ENCODE assay signal across 8 cellular contexts in the genomic region with DNA sequence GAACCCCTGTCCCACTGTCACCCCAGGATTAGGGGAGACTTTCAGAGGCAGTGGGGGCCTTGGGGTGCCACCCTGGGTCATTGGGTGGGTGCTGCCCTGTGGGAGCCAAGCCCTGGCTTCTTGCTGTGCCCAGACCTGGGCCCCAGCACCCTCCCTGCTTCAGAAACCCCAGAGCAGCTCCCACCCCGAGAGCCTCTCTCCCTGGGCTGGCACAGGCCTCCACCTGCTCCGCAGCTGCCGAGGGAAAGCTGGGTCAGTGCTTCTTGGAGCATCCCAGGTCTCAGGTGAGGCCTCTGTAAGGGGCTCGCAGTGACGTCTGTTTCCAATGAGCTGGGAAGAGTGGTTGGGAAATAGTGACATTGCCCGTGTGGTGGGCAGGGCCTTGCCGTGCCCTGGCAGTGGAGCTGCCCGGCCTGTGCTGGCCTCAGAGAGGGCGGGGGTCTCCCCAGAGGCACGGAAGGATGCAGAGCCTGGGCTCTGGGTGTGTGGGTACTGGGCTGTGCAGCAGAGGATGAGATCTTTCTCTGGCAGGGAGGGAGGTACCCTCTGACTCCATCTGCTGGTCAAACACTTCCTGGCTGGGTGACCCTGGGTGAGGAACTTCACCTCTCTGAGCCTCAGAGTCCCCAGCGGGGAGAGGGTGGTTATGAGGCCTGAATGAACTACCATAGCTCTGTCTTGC. TPM values are rescaled to one million over a fixed set of nuclear protein-coding genes. Genes with fewer than 3 reads are reported as not detected.
DNase-seq lines count a peak whose midpoint lies in the region; ATAC-seq, FAIRE-seq and TF ChIP-seq lines count a peak whose summit lies in the region.

No MANE protein-coding gene starts in this region.

- H3K27me3 ChIP-seq in BLaER1 treated with 17β-estradiol and CSF1 and Interleukin-3, amounts not matched to agents 10 nM and 100 nM, result peaks cover 0 to 8% (median 0%) of the 10 kb centered on the region in 11 experiments; a peak in 2 of 22 replicates
- H3K27me3 ChIP-seq in brain microvascular endothelial cell (replicated peaks), result no peaks in the 10 kb centered on the region
- no peaks in the 10 kb centered on the region for H3K27me3 ChIP-seq in mesendoderm (ENCODE audit: insufficient read depth, low read length, poor library complexity)
- H3K27me3 ChIP-seq in spleen (replicated peaks in 1 of 7), result peaks cover 0 to 3% (median 0%) of the 10 kb centered on the region in 7 donors

- no peak overlapping the region for H3K56ac ChIP-seq in mesendoderm (ENCODE audit: low read length)

- no peaks in the 10 kb centered on the region for H3K79me1 ChIP-seq in mesendoderm (ENCODE audit: low read length)

- H3K23ac ChIP-seq in mesendoderm (ENCODE audit: low read length), result no peak overlapping the region

- CTCF ChIA-PET in HEK293 (lab: Yijun Ruan, JAX), result interaction anchor here (0.5 to 3.8 kb wide), 10 partner anchors 8 to 179 kb away, joined by 3 to 17 read pairs (median 4); no protein-coding TSS in a partner anchor

- POLR2A ChIA-PET in HEK293 (lab: Yijun Ruan, JAX), result interaction anchor here (0.5 to 1.5 kb wide), 3 partner anchors 20 to 273 kb away, joined by 3 to 5 read pairs (median 3); no protein-coding TSS in a partner anchor

- H3K27ac ChIP-seq in BLaER1 treated with 17β-estradiol and CSF1 and Interleukin-3, amounts not matched to agents 10 nM and 100 nM, result peak overlapping the region in 8 of 11 experiments; percentile 7 to 62 (median 32); a peak in 10 of 22 replicates
- H3K27ac ChIP-seq in HEK293 (ENCODE audit: extremely low read depth, low read depth, low read length) (no peak overlapping the region), brain microvascular endothelial cell (no peak overlapping the region), mesendoderm (ENCODE audit: low read depth, low read length) (no peak overlapping the region), spleen (no peak overlapping the region)

- no CpG with 5 or more reads among the region's 11 CpGs for WGBS in mesendoderm (ENCODE audit: extremely low coverage, insufficient coverage, low lambda C conversion rate)
- WGBS in spleen, 5 donors, result 67 to 90% (median 78%) methylated on average over 3 to 11 of the region's 11 CpGs

- H3K4me3 ChIP-seq in BLaER1 treated with 17β-estradiol and CSF1 and Interleukin-3, amounts not matched to agents 10 nM and 100 nM, result 0 out of 20 replicates have a peak overlapping the region, but pooled peaks of 1 of the 10 experiments have one; percentile 6
- no peak overlapping the region for H3K4me3 ChIP-seq in HEK293 (ENCODE audit: low read depth, low read length)
- no peak overlapping the region for H3K4me3 ChIP-seq in brain microvascular endothelial cell (ENCODE audit: low read depth, low read length)
- H3K4me3 ChIP-seq in mesendoderm (ENCODE audit: low read length), result no peak overlapping the region
- no peak overlapping the region for H3K4me3 ChIP-seq in spleen

- H2BK5ac ChIP-seq in mesendoderm (ENCODE audit: low read length), result no peak overlapping the region

- no peak overlapping the region for H4K5ac ChIP-seq in mesendoderm (ENCODE audit: low read length)

- H3K4me1 ChIP-seq in BLaER1 treated with 17β-estradiol and CSF1 and Interleukin-3, amounts not matched to agents 10 nM and 100 nM, result peaks cover 56 to 98% (median 93%) of the 10 kb centered on the region in 10 experiments
- H3K4me1 ChIP-seq in HEK293 (ENCODE audit: control insufficient read depth, insufficient read depth, low read length) (peaks cover 6% of the 10 kb centered on the region), mesendoderm (ENCODE audit: control insufficient read depth, low read depth, low read length) (no peaks in the 10 kb centered on the region), spleen (peaks cover 8 to 48% (median 30%) of the 10 kb centered on the region in 6 donors)

- H3K79me2 ChIP-seq in mesendoderm (ENCODE audit: control insufficient read depth, insufficient read depth, low read length), result no peaks in the 10 kb centered on the region

- H3K36me3 ChIP-seq in BLaER1 treated with 17β-estradiol and CSF1 and Interleukin-3, amounts not matched to agents 10 nM and 100 nM, result peaks cover 28 to 71% (median 52%) of the 10 kb centered on the region in 11 experiments
- H3K36me3 ChIP-seq in HEK293 (ENCODE audit: control insufficient read depth in 2 of 2, insufficient read depth in 1 of 2, low read length in 2 of 2) (peaks cover 6 to 83% of the 10 kb centered on the region in 2 experiments), brain microvascular endothelial cell (replicated peaks) (peaks cover 68% of the 10 kb centered on the region), mesendoderm (ENCODE audit: control insufficient read depth, insufficient read depth, low read length) (peaks cover 7% of the 10 kb centered on the region), spleen (peaks cover 0 to 77% (median 43%) of the 10 kb centered on the region in 6 donors)

- peak overlapping the region; percentile 14 to 98 (median 76) for H3K4me2 ChIP-seq in BLaER1 treated with 17β-estradiol and CSF1 and Interleukin-3, amounts not matched to agents 10 nM and 100 nM
- H3K4me2 ChIP-seq in mesendoderm (ENCODE audit: low read length), result no peak overlapping the region

- H3K18ac ChIP-seq in mesendoderm (ENCODE audit: low read length), result no peak overlapping the region

- no peak overlapping the region for H4K8ac ChIP-seq in mesendoderm (ENCODE audit: low read depth, low read length)

- no peak for TF ChIP-seq POLR2A in spleen (IDR thresholded peaks at IDR 0.05)

- H2BK15ac ChIP-seq in mesendoderm (replicated peaks; ENCODE audit: low read depth), result no peak overlapping the region

- no peak for ATAC-seq in HG03135 (IDR thresholded peaks at IDR 0.05; ENCODE audit: unreplicated experiment)
- no peak for ATAC-seq in GM19463 (IDR thresholded peaks at IDR 0.05; ENCODE audit: unreplicated experiment)

- H2AK5ac ChIP-seq in mesendoderm (ENCODE audit: low read length), result no peak overlapping the region

- intact Hi-C loops in spleen (cut with DNase I; ENCODE audit: low total_unique reads), result no loop called here

- no peak overlapping the region for H3K4ac ChIP-seq in mesendoderm (ENCODE audit: low read depth, low read length)

- FAIRE-seq in HTR-8/SVneo (lab: Jason Lieb, UNC), result no peak

- TF ChIP-seq CTCF in HEK293 (tag by site-specific recombination; IDR thresholded peaks at IDR 0.05), result peak; percentile 71
- peak; percentile 77 for TF ChIP-seq CTCF in brain microvascular endothelial cell (IDR thresholded peaks at IDR 0.05; ENCODE audit: low read depth, low read length, missing control alignments)
- peak in 5 of 11 experiments; percentile 32 to 52 (median 35) for TF ChIP-seq CTCF in spleen (IDR thresholded peaks at IDR 0.05 in 8 of 11, conservative IDR thresholded peaks at IDR 0.05 in 3 of 11)

- H2BK120ac ChIP-seq in mesendoderm (ENCODE audit: low read depth, low read length), result no peak overlapping the region

- in situ Hi-C loops in brain microvascular endothelial cell (cut with HindIII; ENCODE audit: low pct_ligation_motif_present, low sequenced_read_pairs), result no loop called here

- peak overlapping the region in 9 of 11 experiments; percentile 10 to 65 (median 39); a peak in 13 of 22 replicates for H3K9ac ChIP-seq in BLaER1 treated with 17β-estradiol and CSF1 and Interleukin-3, amounts not matched to agents 10 nM and 100 nM
- no peak overlapping the region for H3K9ac ChIP-seq in mesendoderm (ENCODE audit: low read length)

- H3K9me3 ChIP-seq in BLaER1 treated with 17β-estradiol and CSF1 and Interleukin-3, amounts not matched to agents 10 nM and 100 nM (replicated peaks in 1 of 11), result no peaks in the 10 kb centered on the region
- H3K9me3 ChIP-seq in HEK293 (ENCODE audit: control insufficient read depth, insufficient read depth, low read depth, low read length) (no peaks in the 10 kb centered on the region), spleen (no peaks in the 10 kb centered on the region)

- peaks cover 0 to 83% (median 61%) of the 10 kb centered on the region in 11 experiments; a peak in 21 of 22 replicates for H4K20me1 ChIP-seq in BLaER1 treated with 17β-estradiol and CSF1 and Interleukin-3, amounts not matched to agents 10 nM and 100 nM

- no peak for DNase-seq in brain microvascular endothelial cell
- DNase-seq in mesendoderm, result peak; percentile 56
- no peak for DNase-seq in HTR-8/SVneo (ENCODE audit: insufficient read length, low spot score)
- no peak for DNase-seq in spleen

TF ChIP-seq in HEK293, 187 proteins besides CTCF, POLR2A, EP300 and RAD21 (continues in another document):
- TF ChIP-seq HOXD13 (CRISPR knock-in tag; IDR thresholded peaks at IDR 0.05; ENCODE audit: borderline replicate concordance) (no peak), ZNF354C (tag by site-specific recombination; IDR thresholded peaks at IDR 0.05; ENCODE audit: borderline replicate concordance, low read depth) (no peak), RBAK (tag by site-specific recombination; IDR thresholded peaks at IDR 0.05) (no peak), KLF10 (tag by site-specific recombination; IDR thresholded peaks at IDR 0.05) (no peak)
- TF ChIP-seq, protein P1, sequence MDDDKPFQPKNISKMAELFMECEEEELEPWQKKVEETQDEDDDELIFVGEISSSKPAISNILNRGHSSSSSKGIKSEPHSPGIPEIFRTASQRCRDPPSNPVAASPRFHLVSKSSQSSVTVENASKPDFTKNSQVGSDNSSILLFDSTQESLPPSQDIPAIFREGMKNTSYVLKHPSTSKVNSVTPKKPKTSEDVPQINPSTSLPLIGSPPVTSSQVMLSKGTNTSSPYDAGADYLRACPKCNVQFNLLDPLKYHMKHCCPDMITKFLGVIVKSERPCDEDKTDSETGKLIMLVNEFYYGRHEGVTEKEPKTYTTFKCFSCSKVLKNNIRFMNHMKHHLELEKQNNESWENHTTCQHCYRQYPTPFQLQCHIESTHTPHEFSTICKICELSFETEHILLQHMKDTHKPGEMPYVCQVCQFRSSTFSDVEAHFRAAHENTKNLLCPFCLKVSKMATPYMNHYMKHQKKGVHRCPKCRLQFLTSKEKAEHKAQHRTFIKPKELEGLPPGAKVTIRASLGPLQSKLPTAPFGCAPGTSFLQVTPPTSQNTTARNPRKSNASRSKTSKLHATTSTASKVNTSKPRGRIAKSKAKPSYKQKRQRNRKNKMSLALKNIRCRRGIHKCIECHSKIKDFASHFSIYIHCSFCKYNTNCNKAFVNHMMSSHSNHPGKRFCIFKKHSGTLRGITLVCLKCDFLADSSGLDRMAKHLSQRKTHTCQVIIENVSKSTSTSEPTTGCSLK (tag by site-specific recombination; IDR thresholded peaks at IDR 0.05), result no peak

RNA-seq across cellular contexts. Expression of a gene that starts 23.0 kb away (rescaled TPM):
- polyA plus RNA-seq in mesendoderm (2013, experiment 1 of 2), result 0.31 TPM
- polyA plus RNA-seq in mesendoderm (2013, experiment 2 of 2), result 0.41 TPM
- total RNA-seq in spleen, result not detected
- polyA plus RNA-seq in spleen, result under 1 TPM; 0.04 to 0.16 (median 0.05) TPM

RNA-seq across cellular contexts. Expression of a gene that starts 23.1 kb away (rescaled TPM):
- 235 TPM for polyA plus RNA-seq in mesendoderm (2013, experiment 1 of 2)
- 238 TPM for polyA plus RNA-seq in mesendoderm (2013, experiment 2 of 2)
- 10 to 100 TPM; 28.0 to 68.3 (median 35.5) TPM for total RNA-seq in spleen
- polyA plus RNA-seq in spleen, result 100 to 1,000 TPM in 1 of 3 donors, 10 to 100 TPM in 2; 82.1 to 111 (median 88.9) TPM

RNA-seq across cellular contexts. Expression of a gene that starts 24.3 kb away (rescaled TPM):
- polyA plus RNA-seq in mesendoderm (2013, experiment 1 of 2), result 24.9 TPM
- 25.2 TPM for polyA plus RNA-seq in mesendoderm (2013, experiment 2 of 2)
- 10 to 100 TPM; 15.7 to 29.4 (median 21.8) TPM for total RNA-seq in spleen
- 10 to 100 TPM in 1 of 3 donors, 1 to 10 TPM in 2; 3.8 to 11.6 (median 4.1) TPM for polyA plus RNA-seq in spleen

RNA-seq across cellular contexts. Expression of a gene that starts 53.9 kb away (rescaled TPM):
- 2.7 TPM for polyA plus RNA-seq in mesendoderm (2013, experiment 1 of 2)
- 2.7 TPM for polyA plus RNA-seq in mesendoderm (2013, experiment 2 of 2)
- total RNA-seq in spleen, result under 1 TPM in 3 of 7 donors, not detected in 4; 0.13 to 0.25 (median 0.23) TPM
- 1 to 10 TPM in 1 of 3 donors, under 1 TPM in 2; 0.09 to 1.8 (median 0.20) TPM for polyA plus RNA-seq in spleen

Comparison
In these comparisons a context has a peak if more than half of its experiments do, and no peak if none do; other contexts are left out.
1. H3K27ac ChIP-seq: peak in BLaER1 treated with 17β-estradiol and CSF1 and Interleukin-3, amounts not matched to agents 10 nM and 100 nM (8 of 11); none in HEK293 (single experiment), brain microvascular endothelial cell (single experiment), mesendoderm (single experiment) and spleen (0 of 8).